Comparison of ENCODE assay signal across 1 cellular context in genomic region chr4:6692806-6693205, GRCh38.
TF ChIP-seq lines count a peak whose summit lies in the region.

No MANE protein-coding gene starts in this region.

TF ChIP-seq in H1, 55 proteins besides CTCF, POLR2A, EP300 and RAD21:
- TF ChIP-seq POLR2AphosphoS5 (IDR thresholded peaks at IDR 0.05; ENCODE audit: low read depth, low read length) (no peak), GABPA (IDR thresholded peaks at IDR 0.05; ENCODE audit: borderline replicate concordance, insufficient read depth, low read length) (no peak), KDM4A (IDR thresholded peaks at IDR 0.05; ENCODE audit: low read depth, low read length, severe bottlenecking) (no peak)
